8 cellular contexts compared by ENCODE assay signal in genomic region chr7:44431091-44431608, GRCh38. TPM values are rescaled to one million over a fixed set of nuclear protein-coding genes. Genes with fewer than 3 reads are reported as not detected.
DNase-seq lines count a peak whose midpoint lies in the region; ATAC-seq and TF ChIP-seq lines count a peak whose summit lies in the region.

No MANE protein-coding gene starts in this region.

- H3K27ac ChIP-seq in body of pancreas, result no peak overlapping the region

- no peaks in the 10 kb centered on the region for H3K9me3 Mint-ChIP-seq in nephron progenitor cell

- peak; percentile 46 for ATAC-seq in GM19395 (IDR thresholded peaks at IDR 0.05; ENCODE audit: unreplicated experiment)
- ATAC-seq in body of pancreas, result no peak
- ATAC-seq in esophagus mucosa, result no peak

- H3K36me3 ChIP-seq in body of pancreas (replicated peaks in 1 of 2; ENCODE audit: insufficient read depth in 1 of 2, low read depth in 2 of 2), result peaks cover 0 to 5% of the 10 kb centered on the region in 2 donors

- in situ Hi-C loops in Caki2 (cut with HindIII; ENCODE audit: low pct_unique_long_range_greater_than_20kb, low sequenced_read_pairs), result no loop called here

- TF ChIP-seq CTCF in LNCAP (IDR thresholded peaks at IDR 0.05) (peak; percentile 34; the same call in 1 of the 2 replicates), body of pancreas (IDR thresholded peaks at IDR 0.05) (peak in 1 of 7 experiments; percentile 9), nephron progenitor cell (IDR thresholded peaks at IDR 0.05) (no peak)

- no peaks in the 10 kb centered on the region for H3K27me3 ChIP-seq in body of pancreas

- H3K4me1 Mint-ChIP-seq in nephron progenitor cell, result no peaks in the 10 kb centered on the region

- intact Hi-C loops in body of pancreas (cut with DNase I), result no loop called here

- WGBS in body of pancreas, 2 donors, result 75 to 83% methylated on average over 2 of the region's 2 CpGs

- H3K4me3 ChIP-seq in body of pancreas, result no peak overlapping the region

- no peaks in the 10 kb centered on the region for H3K9me3 ChIP-seq in body of pancreas

- no peak for TF ChIP-seq POLR2A in body of pancreas (IDR thresholded peaks at IDR 0.05)

- DNase-seq in Caki2 (ENCODE audit: low read depth) (peak; percentile 49), body of pancreas (peak; percentile 16 to 35 (median 26)), nephron progenitor cell (peak; percentile 11), T1000 (lab: John Stamatoyannopoulos, UW) (no peak), NCI-H1048 (lab: John Stamatoyannopoulos, UW) (no peak)

- peaks cover 24% of the 10 kb centered on the region for H3K36me3 Mint-ChIP-seq in nephron progenitor cell (ENCODE audit: low read depth)

- no peaks in the 10 kb centered on the region for H3K27me3 Mint-ChIP-seq in nephron progenitor cell (ENCODE audit: low read depth, poor library complexity)

- H3K4me3 Mint-ChIP-seq in nephron progenitor cell, result no peak overlapping the region

- H3K27ac Mint-ChIP-seq in nephron progenitor cell, result no peak overlapping the region

- H3K4me1 ChIP-seq in body of pancreas, result no peaks in the 10 kb centered on the region

RNA-seq across cellular contexts. Expression of gene NUDCD3, which starts 59.3 kb away (rescaled TPM):
- total RNA-seq in Caki2 (2014; rRNA removed; shearing (Covaris generic); ENCODE audit: low replicate concordance), result 29.4 and 30.3 TPM in 2 replicates
- total RNA-seq in body of pancreas (10 to 100 TPM; 20.4 to 20.8 TPM), esophagus mucosa (68.9 TPM)

Comparison
In these comparisons a context has a peak if more than half of its experiments do, and no peak if none do; other contexts are left out.
1. DNase-seq: peak in Caki2 (single experiment), body of pancreas (4 of 4) and nephron progenitor cell (single experiment); none in T1000 (single experiment) and NCI-H1048 (single experiment).